ENCODE assay signal across 30 cellular contexts in the genomic region with DNA sequence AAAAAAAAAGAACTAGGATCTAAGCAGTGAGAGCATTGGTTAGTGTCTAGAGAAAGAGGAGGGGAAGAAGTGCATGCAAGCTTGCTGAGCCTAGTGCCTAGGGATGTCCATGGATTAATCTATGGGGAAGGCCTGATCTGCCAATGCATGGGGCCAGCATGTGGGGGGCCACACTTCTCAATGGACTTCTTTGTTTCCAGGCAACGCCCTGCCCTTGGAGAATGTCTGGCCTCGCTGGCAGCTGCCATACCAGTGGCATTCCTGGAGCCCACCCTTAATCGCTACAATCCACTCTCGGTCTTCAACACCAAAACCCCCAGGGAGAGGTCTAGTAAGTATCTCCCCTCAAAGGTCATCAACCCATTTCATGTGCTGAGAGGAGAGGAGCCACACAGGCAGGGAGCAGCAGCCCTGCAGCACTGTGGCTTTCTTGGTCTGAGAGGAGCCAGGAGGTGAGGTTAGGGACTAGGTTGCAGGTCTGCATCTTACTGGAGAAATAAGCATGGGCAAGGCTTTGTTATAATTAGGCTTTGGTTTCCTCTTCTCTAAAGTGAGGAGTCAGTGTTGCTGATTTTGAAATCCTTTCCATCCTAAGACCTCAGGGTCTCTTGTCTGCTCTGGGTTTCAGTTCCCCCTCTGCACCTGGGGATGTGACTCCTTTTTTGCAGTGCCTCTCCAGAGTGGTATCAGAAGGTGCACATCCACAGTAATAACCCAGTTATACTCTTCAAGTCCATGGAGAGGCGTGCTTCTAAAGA.
DNase-seq lines count a peak whose midpoint lies in the region; TF ChIP-seq lines count a peak whose summit lies in the region.
"Had no signal": no experiment of that assay in that cellular context is flagged by ENCODE, and none has a peak within 500 bp of the region (broad histone marks: within the 10 kb centered on the region; RNA-seq: fewer than 3 reads in every experiment).

No MANE protein-coding gene starts in this region.

- no peaks in the 10 kb centered on the region for H3K4me1 Mint-ChIP-seq in activated naive CD4-positive, alpha-beta T cell treated with anti-CD3 and anti-CD28 coated beads, Interleukin-2, amount 50 U/mL, for 24 hours
- no peaks in the 10 kb centered on the region for H3K4me1 Mint-ChIP-seq in activated naive CD4-positive, alpha-beta T cell treated with anti-CD3 and anti-CD28 coated beads for 36 hours (ENCODE audit: low read depth)
- peaks cover 12% of the 10 kb centered on the region for H3K4me1 Mint-ChIP-seq in endodermal cell
- H3K4me1 Mint-ChIP-seq: activated naive CD4-positive, alpha-beta T cell treated with anti-CD3 and anti-CD28 coated beads, Interleukin-2, amount 10 ng/mL, durations not matched to agents 7 days and 5 days; CD8-positive, alpha-beta memory T cell; naive thymus-derived CD4-positive, alpha-beta T cell had no signal

- H3K9me3 ChIP-seq in MM.1S (replicated peaks; ENCODE audit: insufficient read depth, low read length) (no peaks in the 10 kb centered on the region), OCI-LY3 (ENCODE audit: insufficient read depth, low read length) (no peaks in the 10 kb centered on the region), endodermal cell (ENCODE audit: control insufficient read depth, low read length) (no peaks in the 10 kb centered on the region)
- H3K9me3 ChIP-seq in effector memory CD4-positive, alpha-beta T cell (ENCODE audit: control insufficient read depth, low read length) = no peaks in the 10 kb centered on the region
- H3K9me3 ChIP-seq: breast epithelium, psoas muscle, sigmoid colon, SJSA1, testis had no signal

- no peak overlapping the region for H3K4me3 Mint-ChIP-seq in activated naive CD4-positive, alpha-beta T cell treated with anti-CD3 and anti-CD28 coated beads, Interleukin-2, amount 50 U/mL, for 24 hours
- H3K4me3 Mint-ChIP-seq in activated naive CD4-positive, alpha-beta T cell treated with anti-CD3 and anti-CD28 coated beads for 36 hours = no peak overlapping the region
- H3K4me3 Mint-ChIP-seq in endodermal cell = no peak overlapping the region
- H3K4me3 Mint-ChIP-seq: activated naive CD4-positive, alpha-beta T cell treated with anti-CD3 and anti-CD28 coated beads, Interleukin-2, amount 10 ng/mL, durations not matched to agents 7 days and 5 days; CD8-positive, alpha-beta memory T cell; HFFc6; naive thymus-derived CD4-positive, alpha-beta T cell had no signal

- H2AFZ ChIP-seq in MM.1S (ENCODE audit: low read length) = no peak overlapping the region
- no peak overlapping the region for H2AFZ ChIP-seq in OCI-LY3 (ENCODE audit: low read depth, low read length)

- H3K79me2 ChIP-seq in MM.1S (ENCODE audit: low read length) (no peaks in the 10 kb centered on the region), OCI-LY3 (ENCODE audit: low read length) (no peaks in the 10 kb centered on the region)

- no peak for DNase-seq in activated naive CD4-positive, alpha-beta T cell treated with anti-CD3 and anti-CD28 coated beads for 36 hours
- DNase-seq in MM.1S (peak; percentile 71), NCI-H446 treated with DMSO at 0.1 percent for 48 hours (lab: John Stamatoyannopoulos, UW) (no peak), endodermal cell (no peak)
- DNase-seq in stimulated activated CD4-positive, alpha-beta T cell treated with anti-CD3 and anti-CD28 coated beads, Interleukin-4, amount 100 ng/mL, for 4 hours = no peak
- no peak for DNase-seq in effector memory CD4-positive, alpha-beta T cell
- DNase-seq: activated CD4-positive, alpha-beta T cell treated with anti-CD3 and anti-CD28 coated beads, Interleukin-2, amount 50 U/mL, for 4 hours; activated CD4-positive, CD25-positive, alpha-beta regulatory T cell; activated naive CD4-positive, alpha-beta T cell treated with anti-CD3 and anti-CD28 coated beads, Interleukin-2, amount 10 ng/mL, durations not matched to agents 7 days and 5 days; amygdala; CD8-positive, alpha-beta memory T cell; effector CD4-positive, alpha-beta T cell; erythroblast; GOT3; head of caudate nucleus; HFFc6; midbrain; naive thymus-derived CD4-positive, alpha-beta T cell; NCI-H1417 treated with DMSO at 0.1 percent for 48 hours; NCI-H2081 treated with DMSO at 0.1 percent for 48 hours; NCI-H82; psoas muscle; sigmoid colon; stimulated activated naive CD4-positive, alpha-beta T cell treated with Interleukin-2 at 50 U/mL for 16 hours; T-helper 1 cell; testis had no signal

- H3K27me3 ChIP-seq in MM.1S (replicated peaks; ENCODE audit: insufficient read depth, low read length) (no peaks in the 10 kb centered on the region), OCI-LY3 (ENCODE audit: low read depth, low read length) (peaks cover 7% of the 10 kb centered on the region; the same call in 1 of the 2 replicates), endodermal cell (ENCODE audit: control insufficient read depth, insufficient read depth, low read length, poor library complexity, severe bottlenecking) (no peaks in the 10 kb centered on the region)
- no peaks in the 10 kb centered on the region for H3K27me3 ChIP-seq in effector memory CD4-positive, alpha-beta T cell (replicated peaks; ENCODE audit: control insufficient read depth, insufficient read depth, low read length, poor library complexity, severe bottlenecking)
- H3K27me3 ChIP-seq: breast epithelium, sigmoid colon, testis had no signal

- H3K27ac ChIP-seq in MM.1S (ENCODE audit: low read length) (peak overlapping the region; percentile 76), OCI-LY3 (ENCODE audit: low read length) (no peak overlapping the region), endodermal cell (ENCODE audit: low read depth, low read length) (no peak overlapping the region)
- no peak overlapping the region for H3K27ac ChIP-seq in effector memory CD4-positive, alpha-beta T cell (ENCODE audit: insufficient read depth, low read length, poor library complexity, severe bottlenecking)
- H3K27ac ChIP-seq: breast epithelium, psoas muscle, sigmoid colon, SJSA1, testis had no signal

- peak overlapping the region; percentile 43 for H3K27ac Mint-ChIP-seq in activated naive CD4-positive, alpha-beta T cell treated with anti-CD3 and anti-CD28 coated beads, Interleukin-2, amount 50 U/mL, for 24 hours
- no peak overlapping the region for H3K27ac Mint-ChIP-seq in activated naive CD4-positive, alpha-beta T cell treated with anti-CD3 and anti-CD28 coated beads for 36 hours
- H3K27ac Mint-ChIP-seq in endodermal cell = no peak overlapping the region
- H3K27ac Mint-ChIP-seq: activated naive CD4-positive, alpha-beta T cell treated with anti-CD3 and anti-CD28 coated beads, Interleukin-2, amount 10 ng/mL, durations not matched to agents 7 days and 5 days; CD8-positive, alpha-beta memory T cell; HFFc6; naive thymus-derived CD4-positive, alpha-beta T cell had no signal

- H3K36me3 Mint-ChIP-seq in activated naive CD4-positive, alpha-beta T cell treated with anti-CD3 and anti-CD28 coated beads, Interleukin-2, amount 50 U/mL, for 24 hours = no peaks in the 10 kb centered on the region
- H3K36me3 Mint-ChIP-seq in activated naive CD4-positive, alpha-beta T cell treated with anti-CD3 and anti-CD28 coated beads for 36 hours (ENCODE audit: low read depth) = no peaks in the 10 kb centered on the region
- no peaks in the 10 kb centered on the region for H3K36me3 Mint-ChIP-seq in endodermal cell (ENCODE audit: low read depth)
- H3K36me3 Mint-ChIP-seq: activated naive CD4-positive, alpha-beta T cell treated with anti-CD3 and anti-CD28 coated beads, Interleukin-2, amount 10 ng/mL, durations not matched to agents 7 days and 5 days; CD8-positive, alpha-beta memory T cell; naive thymus-derived CD4-positive, alpha-beta T cell had no signal

- no peaks in the 10 kb centered on the region for H3K36me3 ChIP-seq in MM.1S (replicated peaks; ENCODE audit: insufficient read depth, low read length)
- no peaks in the 10 kb centered on the region for H3K36me3 ChIP-seq in OCI-LY3 (replicated peaks; ENCODE audit: low read depth, low read length)
- no peaks in the 10 kb centered on the region for H3K36me3 ChIP-seq in endodermal cell (ENCODE audit: control insufficient read depth, insufficient read depth, low read length)
- H3K36me3 ChIP-seq in effector memory CD4-positive, alpha-beta T cell (ENCODE audit: control insufficient read depth, insufficient read depth, low read length) = no peaks in the 10 kb centered on the region
- H3K36me3 ChIP-seq: breast epithelium, SJSA1 had no signal

- H3K9ac ChIP-seq in MM.1S (ENCODE audit: low read length) (peak overlapping the region; percentile 24; the same call in 1 of the 2 replicates), OCI-LY3 (ENCODE audit: low read length) (no peak overlapping the region), endodermal cell (ENCODE audit: extremely low read depth, low read length, poor library complexity, severe bottlenecking) (no peak overlapping the region)

- H3K4me1 ChIP-seq in MM.1S (ENCODE audit: low read length) (peaks cover 26% of the 10 kb centered on the region), OCI-LY3 (ENCODE audit: low read length) (peaks cover 11% of the 10 kb centered on the region), endodermal cell (ENCODE audit: control insufficient read depth, insufficient read depth, low read length) (no peaks in the 10 kb centered on the region)
- H3K4me1 ChIP-seq in effector memory CD4-positive, alpha-beta T cell (ENCODE audit: control insufficient read depth, insufficient read depth, low read length, poor library complexity, severe bottlenecking) = no peaks in the 10 kb centered on the region
- H3K4me1 ChIP-seq: breast epithelium, psoas muscle, sigmoid colon, testis had no signal

- CTCF ChIA-PET in activated naive CD4-positive, alpha-beta T cell treated with anti-CD3 and anti-CD28 coated beads for 36 hours (lab: Charles Lee) = no interaction called here

- H4K20me1 ChIP-seq in MM.1S (ENCODE audit: insufficient read depth, low read length) = no peaks in the 10 kb centered on the region
- H4K20me1 ChIP-seq in OCI-LY3 (ENCODE audit: insufficient read depth, low read length) = no peaks in the 10 kb centered on the region

- H3K4me2 ChIP-seq in MM.1S (ENCODE audit: low read depth, low read length) (peak overlapping the region; percentile 58), OCI-LY3 (ENCODE audit: low read length) (peak overlapping the region; percentile 42)

- WGBS in endodermal cell (ENCODE audit: insufficient coverage in 1 of 2, insufficient read length in 1 of 2), 2 experiments = 95% methylated on average over 5 of the region's 5 CpGs; no CpG with 5 or more reads in 1 of the 2 experiments

- peaks cover 10% of the 10 kb centered on the region for H3K27me3 Mint-ChIP-seq in activated naive CD4-positive, alpha-beta T cell treated with anti-CD3 and anti-CD28 coated beads, Interleukin-2, amount 50 U/mL, for 24 hours
- peaks cover 6% of the 10 kb centered on the region for H3K27me3 Mint-ChIP-seq in activated naive CD4-positive, alpha-beta T cell treated with anti-CD3 and anti-CD28 coated beads for 36 hours (ENCODE audit: low read depth)
- H3K27me3 Mint-ChIP-seq in endodermal cell (ENCODE audit: insufficient read depth) = no peaks in the 10 kb centered on the region

- TF ChIP-seq CTCF in MM.1S (IDR thresholded peaks at IDR 0.05; ENCODE audit: low read length) (peak; percentile 34), OCI-LY3 (IDR thresholded peaks at IDR 0.05; ENCODE audit: low read depth, low read length) (0 out of 2 replicates have a peak, but pooled peaks have one; percentile 5), endodermal cell (conservative IDR thresholded peaks at IDR 0.05) (no peak)

- no peaks in the 10 kb centered on the region for H3K9me2 ChIP-seq in MM.1S (replicated peaks; ENCODE audit: insufficient read depth, low read length)

- H3K4me3 ChIP-seq in MM.1S (ENCODE audit: low read length) (no peak overlapping the region), OCI-LY3 (ENCODE audit: low read length) (no peak overlapping the region), endodermal cell (ENCODE audit: low read length) (no peak overlapping the region)
- no peak overlapping the region for H3K4me3 ChIP-seq in effector memory CD4-positive, alpha-beta T cell (ENCODE audit: insufficient read depth, low read depth, low read length, poor library complexity, severe bottlenecking)
- H3K4me3 ChIP-seq: breast epithelium, psoas muscle, sigmoid colon, SJSA1, testis had no signal

- H3K9me3 Mint-ChIP-seq in activated naive CD4-positive, alpha-beta T cell treated with anti-CD3 and anti-CD28 coated beads, Interleukin-2, amount 50 U/mL, for 24 hours = no peaks in the 10 kb centered on the region
- H3K9me3 Mint-ChIP-seq in activated naive CD4-positive, alpha-beta T cell treated with anti-CD3 and anti-CD28 coated beads for 36 hours = no peaks in the 10 kb centered on the region
- H3K9me3 Mint-ChIP-seq in endodermal cell = no peaks in the 10 kb centered on the region
- H3K9me3 Mint-ChIP-seq: activated naive CD4-positive, alpha-beta T cell treated with anti-CD3 and anti-CD28 coated beads, Interleukin-2, amount 10 ng/mL, durations not matched to agents 7 days and 5 days; CD8-positive, alpha-beta memory T cell; HFFc6; naive thymus-derived CD4-positive, alpha-beta T cell had no signal

- H3F3A ChIP-seq in MM.1S (ENCODE audit: insufficient read depth, low read length) = peaks cover 11% of the 10 kb centered on the region

- intact Hi-C loops in activated naive CD4-positive, alpha-beta T cell treated with anti-CD3 and anti-CD28 coated beads for 36 hours (cut with micrococcal nuclease) = no loop called here
